Comparison of ENCODE assay signal across 12 cellular contexts in genomic region chr3:137767146-137768020, GRCh38. TPM values are rescaled to one million over a fixed set of nuclear protein-coding genes. Genes with fewer than 3 reads are reported as not detected.
DNase-seq lines count a peak whose midpoint lies in the region; ATAC-seq and TF ChIP-seq lines count a peak whose summit lies in the region.
"Had no signal": no experiment of that assay in that cellular context is flagged by ENCODE, and none has a peak within 500 bp of the region (broad histone marks: within the 10 kb centered on the region; RNA-seq: fewer than 3 reads in every experiment).

No MANE protein-coding gene starts in this region.

- H3K27me3 ChIP-seq in muscle layer of colon (ENCODE audit: control insufficient read depth in 1 of 2, insufficient read depth in 2 of 2, low read length in 2 of 2) (peaks cover 66 to 95% of the 10 kb centered on the region in 2 donors), Karpas-422 (ENCODE audit: low read length) (no peaks in the 10 kb centered on the region)

- H3K9ac ChIP-seq in muscle layer of colon (ENCODE audit: low read length), result no peak overlapping the region
- H3K9ac ChIP-seq in Karpas-422 (ENCODE audit: low read length), result no peak overlapping the region

- H3K27me3 Mint-ChIP-seq in activated naive CD8-positive, alpha-beta T cell treated with anti-CD3 and anti-CD28 coated beads, Interleukin-2, amount 10 ng/mL, durations not matched to agents 7 days and 5 days, result peaks cover 94% of the 10 kb centered on the region
- H3K27me3 Mint-ChIP-seq in activated naive CD8-positive, alpha-beta T cell treated with anti-CD3 and anti-CD28 coated beads, Interleukin-2, amount 50 U/mL, for 24 hours, result peaks cover 87% of the 10 kb centered on the region
- peaks cover 98% of the 10 kb centered on the region for H3K27me3 Mint-ChIP-seq in type B pancreatic cell

- no peaks in the 10 kb centered on the region for H3K36me3 ChIP-seq in muscle layer of colon (ENCODE audit: insufficient read depth, low read length)
- H3K36me3 ChIP-seq in Karpas-422 (ENCODE audit: insufficient read depth, low read length), result no peaks in the 10 kb centered on the region

- no peak for TF ChIP-seq CTCF in type B pancreatic cell (conservative IDR thresholded peaks at IDR 0.05)

- no peaks in the 10 kb centered on the region for H3K79me2 ChIP-seq in Karpas-422 (ENCODE audit: low read length)

- peak; percentile 24 for DNase-seq in activated naive CD8-positive, alpha-beta T cell treated with anti-CD3 and anti-CD28 coated beads, Interleukin-2, amount 10 ng/mL, durations not matched to agents 7 days and 5 days
- DNase-seq in activated naive CD8-positive, alpha-beta T cell treated with anti-CD3 and anti-CD28 coated beads, Interleukin-2, amount 50 U/mL, for 24 hours, result no peak
- DNase-seq in ecto neural progenitor cell (ENCODE audit: low spot score), result peak; percentile 57
- DNase-seq in type B pancreatic cell (ENCODE audit: extremely low spot score, unreplicated experiment), result no peak
- DNase-seq in Karpas-422, result no peak
- no peak for DNase-seq in stimulated activated naive CD4-positive, alpha-beta T cell treated with Interleukin-2 at 50 U/mL for 16 hours (lab: John Stamatoyannopoulos, UW)
- no peak for DNase-seq in NCI-H1417 treated with DMSO at 0.1 percent for 48 hours (lab: John Stamatoyannopoulos, UW)
- DNase-seq: AML-193, NCI-H1436 had no signal

- H3K9me2 ChIP-seq in Karpas-422 (replicated peaks; ENCODE audit: insufficient read depth, low read length), result no peaks in the 10 kb centered on the region

- H3K27ac Mint-ChIP-seq in activated naive CD8-positive, alpha-beta T cell treated with anti-CD3 and anti-CD28 coated beads, Interleukin-2, amount 10 ng/mL, durations not matched to agents 7 days and 5 days, result no peak overlapping the region
- H3K27ac Mint-ChIP-seq in activated naive CD8-positive, alpha-beta T cell treated with anti-CD3 and anti-CD28 coated beads, Interleukin-2, amount 50 U/mL, for 24 hours, result no peak overlapping the region
- H3K27ac Mint-ChIP-seq in type B pancreatic cell, result no peak overlapping the region
- H3K27ac Mint-ChIP-seq: dendritic cell treated with granulocyte-macrophage colony-stimulating factor and Interleukin-4, amounts not matched to agents 40 ng/mL and 50 ng/mL, for 4 days had no signal

- no peak for ATAC-seq in activated naive CD8-positive, alpha-beta T cell treated with anti-CD3 and anti-CD28 coated beads, Interleukin-2, amount 10 ng/mL, durations not matched to agents 7 days and 5 days (ENCODE audit: low read depth)
- ATAC-seq in activated naive CD8-positive, alpha-beta T cell treated with anti-CD3 and anti-CD28 coated beads, Interleukin-2, amount 50 U/mL, for 24 hours, result no peak

- no peak overlapping the region for H3K27ac ChIP-seq in muscle layer of colon (ENCODE audit: low read depth, low read length)
- H3K27ac ChIP-seq in Karpas-422 (ENCODE audit: low read length), result no peak overlapping the region

- peaks cover 9% of the 10 kb centered on the region for H3K4me1 Mint-ChIP-seq in activated naive CD8-positive, alpha-beta T cell treated with anti-CD3 and anti-CD28 coated beads, Interleukin-2, amount 10 ng/mL, durations not matched to agents 7 days and 5 days
- H3K4me1 Mint-ChIP-seq in activated naive CD8-positive, alpha-beta T cell treated with anti-CD3 and anti-CD28 coated beads, Interleukin-2, amount 50 U/mL, for 24 hours, result peaks cover 12% of the 10 kb centered on the region
- peaks cover 11% of the 10 kb centered on the region for H3K4me1 Mint-ChIP-seq in type B pancreatic cell (ENCODE audit: unreplicated experiment)

- POLR2A ChIA-PET in activated naive CD8-positive, alpha-beta T cell treated with anti-CD3 and anti-CD28 coated beads, Interleukin-2, amount 10 ng/mL, durations not matched to agents 7 days and 5 days (lab: Charles Lee), result no interaction called here

- H3K4me3 ChIP-seq in muscle layer of colon (ENCODE audit: low read depth in 1 of 2, low read length in 2 of 2), result peak overlapping the region; percentile 39 to 43
- H3K4me3 ChIP-seq in Karpas-422 (ENCODE audit: low read length), result no peak overlapping the region

- no peak overlapping the region for H2AFZ ChIP-seq in Karpas-422 (ENCODE audit: low read length)

- peaks cover 30% of the 10 kb centered on the region for H3K4me1 ChIP-seq in muscle layer of colon (ENCODE audit: insufficient read depth, low read length)
- no peaks in the 10 kb centered on the region for H3K4me1 ChIP-seq in Karpas-422 (ENCODE audit: low read length)

- no peaks in the 10 kb centered on the region for H4K20me1 ChIP-seq in Karpas-422 (ENCODE audit: insufficient read depth, low read depth, low read length)

- H3K4me3 Mint-ChIP-seq in activated naive CD8-positive, alpha-beta T cell treated with anti-CD3 and anti-CD28 coated beads, Interleukin-2, amount 10 ng/mL, durations not matched to agents 7 days and 5 days, result no peak overlapping the region
- no peak overlapping the region for H3K4me3 Mint-ChIP-seq in activated naive CD8-positive, alpha-beta T cell treated with anti-CD3 and anti-CD28 coated beads, Interleukin-2, amount 50 U/mL, for 24 hours
- H3K4me3 Mint-ChIP-seq in type B pancreatic cell, result peak overlapping the region; percentile 77

- no peak overlapping the region for H3K4me2 ChIP-seq in Karpas-422 (ENCODE audit: low read depth, low read length, poor library complexity, severe bottlenecking)

- no peaks in the 10 kb centered on the region for H3K36me3 Mint-ChIP-seq in activated naive CD8-positive, alpha-beta T cell treated with anti-CD3 and anti-CD28 coated beads, Interleukin-2, amount 10 ng/mL, durations not matched to agents 7 days and 5 days
- H3K36me3 Mint-ChIP-seq in activated naive CD8-positive, alpha-beta T cell treated with anti-CD3 and anti-CD28 coated beads, Interleukin-2, amount 50 U/mL, for 24 hours (ENCODE audit: low read depth), result peaks cover 3% of the 10 kb centered on the region
- H3K36me3 Mint-ChIP-seq in type B pancreatic cell, result no peaks in the 10 kb centered on the region

- peaks cover 2% of the 10 kb centered on the region for H3K9me3 Mint-ChIP-seq in activated naive CD8-positive, alpha-beta T cell treated with anti-CD3 and anti-CD28 coated beads, Interleukin-2, amount 10 ng/mL, durations not matched to agents 7 days and 5 days
- no peaks in the 10 kb centered on the region for H3K9me3 Mint-ChIP-seq in activated naive CD8-positive, alpha-beta T cell treated with anti-CD3 and anti-CD28 coated beads, Interleukin-2, amount 50 U/mL, for 24 hours
- H3K9me3 Mint-ChIP-seq in type B pancreatic cell, result no peaks in the 10 kb centered on the region
- H3K9me3 Mint-ChIP-seq: dendritic cell treated with granulocyte-macrophage colony-stimulating factor and Interleukin-4, amounts not matched to agents 40 ng/mL and 50 ng/mL, for 4 days had no signal

- H3K9me3 ChIP-seq in muscle layer of colon (ENCODE audit: low read length) (no peaks in the 10 kb centered on the region), Karpas-422 (ENCODE audit: low read length) (no peaks in the 10 kb centered on the region)

RNA-seq across cellular contexts. Expression of gene SOX14, which starts 3.3 kb away (rescaled TPM):
- not detected for total RNA-seq in activated naive CD8-positive, alpha-beta T cell treated with anti-CD3 and anti-CD28 coated beads, Interleukin-2, amount 10 ng/mL, durations not matched to agents 7 days and 5 days
- 0.29 and 0.62 TPM in 2 replicates for total RNA-seq in type B pancreatic cell (ENCODE audit: low replicate concordance)
- not detected in 2 replicates for total RNA-seq in Karpas-422 (2014; rRNA removed; shearing (Covaris generic); ENCODE audit: low replicate concordance)
- total RNA-seq: pulmonary artery endothelial cell had no signal

Comparison
In these comparisons a context has a peak if more than half of its experiments do, and no peak if none do; other contexts are left out.
1. DNase-seq: peak in activated naive CD8-positive, alpha-beta T cell treated with anti-CD3 and anti-CD28 coated beads, Interleukin-2, amount 10 ng/mL, durations not matched to agents 7 days and 5 days (single experiment) and ecto neural progenitor cell (single experiment); none in activated naive CD8-positive, alpha-beta T cell treated with anti-CD3 and anti-CD28 coated beads, Interleukin-2, amount 50 U/mL, for 24 hours (single experiment), type B pancreatic cell (single experiment), Karpas-422 (single experiment), stimulated activated naive CD4-positive, alpha-beta T cell treated with Interleukin-2 at 50 U/mL for 16 hours (single experiment) and NCI-H1417 treated with DMSO at 0.1 percent for 48 hours (single experiment).